1 cellular context compared by ENCODE assay signal in the genomic region with DNA sequence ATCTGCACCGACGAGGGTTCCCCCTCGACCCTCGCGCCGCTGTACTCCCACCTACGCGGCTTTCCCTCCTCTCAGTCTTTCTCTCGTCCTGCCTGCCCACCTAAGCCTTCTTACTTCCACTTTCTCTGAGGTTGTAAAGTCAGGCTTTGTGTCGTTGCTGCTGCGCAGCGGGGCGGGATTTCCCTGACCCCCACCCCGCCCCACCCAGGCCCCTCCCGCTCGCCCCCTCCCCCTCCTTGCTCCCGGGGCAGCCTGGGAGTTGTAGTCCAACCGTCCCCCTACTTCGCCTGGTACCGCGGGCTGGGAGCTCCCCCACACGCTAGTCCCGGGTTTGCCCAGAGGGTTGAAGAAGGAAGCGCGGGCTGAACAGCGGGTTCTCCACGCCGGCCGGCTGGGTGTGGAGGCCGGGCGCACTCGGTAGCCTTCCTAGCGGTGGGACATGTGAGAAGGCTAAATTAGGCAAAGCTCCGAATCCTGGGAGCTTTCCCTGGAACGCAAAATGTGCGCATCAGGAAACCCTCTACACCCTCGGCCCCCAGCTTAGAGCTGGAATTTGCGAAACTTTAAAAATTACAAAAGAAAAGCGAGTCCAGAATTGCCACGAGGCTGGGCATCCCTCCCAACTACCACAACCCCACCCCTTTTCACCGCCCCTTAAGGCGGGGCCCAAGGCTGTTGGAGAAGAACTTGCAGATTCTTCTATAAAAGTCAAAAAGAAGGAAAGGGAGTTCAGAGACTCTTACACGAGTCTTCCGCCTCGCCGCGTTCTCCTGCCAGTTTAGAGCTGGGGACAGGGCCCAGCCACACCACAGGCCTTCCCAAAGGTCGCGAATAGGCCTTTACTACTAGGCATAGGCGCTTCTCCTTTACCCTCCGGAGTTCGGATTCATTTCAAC.
TF ChIP-seq lines count a peak whose summit lies in the region.

A gene (minus strand): TSS at position 153 of the 896 bp plus-strand sequence. CDS start 1,011 bp downstream, outside the sequence.

TF ChIP-seq in neural cell, 6 proteins besides CTCF, POLR2A, EP300 and RAD21 (continued from another document):
- TF ChIP-seq, protein P1, sequence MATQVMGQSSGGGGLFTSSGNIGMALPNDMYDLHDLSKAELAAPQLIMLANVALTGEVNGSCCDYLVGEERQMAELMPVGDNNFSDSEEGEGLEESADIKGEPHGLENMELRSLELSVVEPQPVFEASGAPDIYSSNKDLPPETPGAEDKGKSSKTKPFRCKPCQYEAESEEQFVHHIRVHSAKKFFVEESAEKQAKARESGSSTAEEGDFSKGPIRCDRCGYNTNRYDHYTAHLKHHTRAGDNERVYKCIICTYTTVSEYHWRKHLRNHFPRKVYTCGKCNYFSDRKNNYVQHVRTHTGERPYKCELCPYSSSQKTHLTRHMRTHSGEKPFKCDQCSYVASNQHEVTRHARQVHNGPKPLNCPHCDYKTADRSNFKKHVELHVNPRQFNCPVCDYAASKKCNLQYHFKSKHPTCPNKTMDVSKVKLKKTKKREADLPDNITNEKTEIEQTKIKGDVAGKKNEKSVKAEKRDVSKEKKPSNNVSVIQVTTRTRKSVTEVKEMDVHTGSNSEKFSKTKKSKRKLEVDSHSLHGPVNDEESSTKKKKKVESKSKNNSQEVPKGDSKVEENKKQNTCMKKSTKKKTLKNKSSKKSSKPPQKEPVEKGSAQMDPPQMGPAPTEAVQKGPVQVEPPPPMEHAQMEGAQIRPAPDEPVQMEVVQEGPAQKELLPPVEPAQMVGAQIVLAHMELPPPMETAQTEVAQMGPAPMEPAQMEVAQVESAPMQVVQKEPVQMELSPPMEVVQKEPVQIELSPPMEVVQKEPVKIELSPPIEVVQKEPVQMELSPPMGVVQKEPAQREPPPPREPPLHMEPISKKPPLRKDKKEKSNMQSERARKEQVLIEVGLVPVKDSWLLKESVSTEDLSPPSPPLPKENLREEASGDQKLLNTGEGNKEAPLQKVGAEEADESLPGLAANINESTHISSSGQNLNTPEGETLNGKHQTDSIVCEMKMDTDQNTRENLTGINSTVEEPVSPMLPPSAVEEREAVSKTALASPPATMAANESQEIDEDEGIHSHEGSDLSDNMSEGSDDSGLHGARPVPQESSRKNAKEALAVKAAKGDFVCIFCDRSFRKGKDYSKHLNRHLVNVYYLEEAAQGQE (IDR thresholded peaks at IDR 0.05; ENCODE audit: borderline replicate concordance) = peak; percentile 30
- TF ChIP-seq TAF1 (IDR thresholded peaks at IDR 0.05; ENCODE audit: low read depth) = no peak
